Comparison of ENCODE assay signal across 8 cellular contexts in genomic region chr19:11346104-11346940, GRCh38. TPM values are rescaled to one million over a fixed set of nuclear protein-coding genes. Genes with fewer than 3 reads are reported as not detected.
A peak's percentile ranks its signal among the peaks of the same experiment; 100 is the strongest.
DNase-seq lines count a peak whose midpoint lies in the region; ATAC-seq and TF ChIP-seq lines count a peak whose summit lies in the region.

TSS of gene CCDC159 (plus strand) at chr19:11346519. CDS start at chr19:11346607, 88 bp downstream.
TSS of gene TMEM205 (minus strand) at chr19:11346268. CDS start at chr19:11345619, 649 bp downstream.

- peak; percentile 88 for ATAC-seq in HG03442 (IDR thresholded peaks at IDR 0.05; ENCODE audit: unreplicated experiment)

- CTCF ChIA-PET in BJ (lab: Yijun Ruan, JAX): interaction anchor here (0.6 to 1.5 kb wide), 7 partner anchors 35 to 137 kb away, joined by 3 to 11 read pairs (median 4); partner anchors contain the start of gene ODAD3

- H3K36me3 ChIP-seq in BJ (ENCODE audit: control insufficient read depth, insufficient read depth, low read length): peaks cover 2% of the 10 kb centered on the region; the same call in 1 of the 2 replicates

- H3K27me3 ChIP-seq in BJ (ENCODE audit: control insufficient read depth, insufficient read depth, low read length): no peaks in the 10 kb centered on the region

- peak within 1 kb of the TSS; percentile 88 for H3K27ac ChIP-seq in cingulate gyrus (ENCODE audit: low read depth, low read length)

- POLR2A ChIA-PET in BJ (lab: Charles Lee): interaction anchor here (0.5 to 0.6 kb wide), 4 partner anchors 53 to 1745 kb away, joined by 4 to 12 read pairs (median 8); partner anchors contain the start of gene CNN1

- DNase-seq in BJ (ENCODE audit: low read depth): peak; percentile 96
- peak; percentile 97 for DNase-seq in GM19238 (ENCODE audit: insufficient read length, low spot score)
- DNase-seq in NCI-H524 (lab: John Stamatoyannopoulos, UW): peak; percentile 100
- peak; percentile 98 to 99 for DNase-seq in activated CD4-positive, alpha-beta T cell treated with anti-CD3 and anti-CD28 coated beads for 4 hours
- DNase-seq in kidney glomerular epithelial cell (lab: John Stamatoyannopoulos, UW): peak; percentile 96
- peak; percentile 94 for DNase-seq in stimulated activated CD4-positive, alpha-beta T cell treated with anti-CD3 and anti-CD28 coated beads, Interleukin-1b, Interleukin-23, amount 100 ng/mL, for 1 hour (ENCODE audit: low read depth in 2 of 2)

- TF ChIP-seq CTCF in BJ (IDR thresholded peaks at IDR 0.05; ENCODE audit: insufficient read depth, low read depth, low read length): no peak; the same call in 1 of the 2 replicates

- H3K4me3 ChIP-seq in BJ (ENCODE audit: low read depth, low read length): peak within 1 kb of the TSS; percentile 69

RNA-seq across cellular contexts. Expression of gene CCDC159, which starts in this region (rescaled TPM):
- 16.3 and 21.4 TPM in 2 replicates for polyA plus RNA-seq in BJ (2011; rRNA removed)
- polyA minus RNA-seq in BJ (2011; rRNA and poly(A)+ RNA removed): 5.5 and 7.2 TPM in 2 replicates

RNA-seq across cellular contexts. Expression of gene TMEM205, which starts in this region (rescaled TPM):
- 89.8 and 107 TPM in 2 replicates for polyA plus RNA-seq in BJ (2011; rRNA removed)
- 40.9 and 68.0 TPM in 2 replicates for polyA minus RNA-seq in BJ (2011; rRNA and poly(A)+ RNA removed)

Comparison
In these comparisons a context has a peak if more than half of its experiments do, and no peak if none do; other contexts are left out.
1. Peak in every context shown above with its lines: DNase-seq, ATAC-seq, H3K4me3 ChIP-seq and H3K27ac ChIP-seq.